Comparison of ENCODE assay signal across 1 cellular context in the genomic region with DNA sequence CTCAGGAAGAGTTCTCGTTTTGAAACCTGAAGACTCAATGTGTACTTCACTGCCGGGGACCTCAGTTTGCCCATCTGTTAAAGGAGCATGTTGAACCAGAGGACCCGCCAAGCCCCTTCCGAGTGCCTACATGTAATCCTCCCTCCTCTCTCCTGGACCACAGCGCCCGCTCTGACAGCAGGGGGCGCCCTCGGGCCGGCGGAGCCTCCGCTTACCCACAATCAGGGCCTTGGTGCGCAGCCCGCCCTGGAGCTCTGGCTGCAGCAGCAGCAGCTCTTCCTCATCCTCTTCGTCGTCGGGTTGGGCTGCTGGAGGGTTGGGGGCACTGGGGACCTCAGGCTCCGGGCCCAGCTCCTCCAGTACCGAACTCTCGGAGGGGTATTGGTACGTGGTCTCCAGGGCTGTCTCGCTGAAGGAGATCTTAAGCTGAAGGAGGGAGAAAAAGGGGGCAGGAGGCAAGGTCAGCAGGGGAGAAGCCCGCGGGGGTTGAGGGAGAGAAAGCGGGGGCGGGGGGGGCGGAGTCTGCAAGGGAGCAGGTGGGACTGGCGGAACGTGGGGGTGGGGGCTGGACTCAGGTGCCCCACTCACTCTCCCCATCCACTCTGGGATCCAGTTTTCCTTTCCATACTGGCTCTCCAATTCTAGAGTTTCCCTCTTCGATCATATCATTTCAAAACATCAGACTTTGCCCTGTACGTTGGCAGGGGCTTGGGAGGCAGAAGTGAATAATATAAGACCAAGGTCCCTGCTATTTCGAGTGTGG.
A peak's percentile ranks its signal among the peaks of the same experiment; 100 is the strongest.
TF ChIP-seq lines count a peak whose summit lies in the region.

No MANE protein-coding gene starts in this region.

TF ChIP-seq in HepG2, 621 proteins besides CTCF, POLR2A, EP300 and RAD21 (continued from another document and continues in another):
- TF ChIP-seq, protein P1, sequence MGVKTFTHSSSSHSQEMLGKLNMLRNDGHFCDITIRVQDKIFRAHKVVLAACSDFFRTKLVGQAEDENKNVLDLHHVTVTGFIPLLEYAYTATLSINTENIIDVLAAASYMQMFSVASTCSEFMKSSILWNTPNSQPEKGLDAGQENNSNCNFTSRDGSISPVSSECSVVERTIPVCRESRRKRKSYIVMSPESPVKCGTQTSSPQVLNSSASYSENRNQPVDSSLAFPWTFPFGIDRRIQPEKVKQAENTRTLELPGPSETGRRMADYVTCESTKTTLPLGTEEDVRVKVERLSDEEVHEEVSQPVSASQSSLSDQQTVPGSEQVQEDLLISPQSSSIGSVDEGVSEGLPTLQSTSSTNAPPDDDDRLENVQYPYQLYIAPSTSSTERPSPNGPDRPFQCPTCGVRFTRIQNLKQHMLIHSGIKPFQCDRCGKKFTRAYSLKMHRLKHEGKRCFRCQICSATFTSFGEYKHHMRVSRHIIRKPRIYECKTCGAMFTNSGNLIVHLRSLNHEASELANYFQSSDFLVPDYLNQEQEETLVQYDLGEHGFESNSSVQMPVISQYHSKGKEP (CRISPR knock-in tag; IDR thresholded peaks at IDR 0.05): no peak
- TF ChIP-seq SRSF9 (IDR thresholded peaks at IDR 0.05; ENCODE audit: borderline replicate concordance, insufficient read depth, low read depth, low read length, poor library complexity, severe bottlenecking): no peak
- 0 out of 2 replicates have a peak, but pooled peaks have one; percentile 48 for TF ChIP-seq ZNF546 (CRISPR knock-in tag; conservative IDR thresholded peaks at IDR 0.05)
- 0 out of 2 replicates have a peak, but pooled peaks have one; percentile 38 for TF ChIP-seq ZC3H13 (CRISPR knock-in tag; IDR thresholded peaks at IDR 0.05)
- 0 out of 2 replicates have a peak, but pooled peaks have one; percentile 36 for TF ChIP-seq ZNF746 (CRISPR knock-in tag; IDR thresholded peaks at IDR 0.05)
- TF ChIP-seq MBNL3 (CRISPR knock-in tag; conservative IDR thresholded peaks at IDR 0.05): no peak
- TF ChIP-seq, protein P2, sequence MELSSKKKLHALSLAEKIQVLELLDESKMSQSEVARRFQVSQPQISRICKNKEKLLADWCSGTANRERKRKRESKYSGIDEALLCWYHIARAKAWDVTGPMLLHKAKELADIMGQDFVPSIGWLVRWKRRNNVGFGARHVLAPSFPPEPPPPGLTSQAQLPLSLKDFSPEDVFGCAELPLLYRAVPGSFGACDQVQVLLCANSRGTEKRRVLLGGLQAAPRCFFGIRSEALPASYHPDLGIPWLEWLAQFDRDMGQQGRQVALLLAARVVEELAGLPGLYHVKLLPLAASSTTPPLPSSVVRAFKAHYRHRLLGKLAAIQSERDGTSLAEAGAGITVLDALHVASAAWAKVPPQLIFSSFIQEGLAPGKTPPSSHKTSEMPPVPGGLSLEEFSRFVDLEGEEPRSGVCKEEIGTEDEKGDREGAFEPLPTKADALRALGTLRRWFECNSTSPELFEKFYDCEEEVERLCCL (CRISPR knock-in tag; IDR thresholded peaks at IDR 0.05; ENCODE audit: borderline replicate concordance): 0 out of 2 replicates have a peak, but pooled peaks have one; percentile 33
- 0 out of 2 replicates have a peak, but pooled peaks have one; percentile 33 for TF ChIP-seq AHR (CRISPR knock-in tag; IDR thresholded peaks at IDR 0.05)
- TF ChIP-seq NR2F2 (IDR thresholded peaks at IDR 0.05; ENCODE audit: borderline replicate concordance, low read depth): no peak; the same call in 1 of the 2 replicates
- TF ChIP-seq, protein P3, sequence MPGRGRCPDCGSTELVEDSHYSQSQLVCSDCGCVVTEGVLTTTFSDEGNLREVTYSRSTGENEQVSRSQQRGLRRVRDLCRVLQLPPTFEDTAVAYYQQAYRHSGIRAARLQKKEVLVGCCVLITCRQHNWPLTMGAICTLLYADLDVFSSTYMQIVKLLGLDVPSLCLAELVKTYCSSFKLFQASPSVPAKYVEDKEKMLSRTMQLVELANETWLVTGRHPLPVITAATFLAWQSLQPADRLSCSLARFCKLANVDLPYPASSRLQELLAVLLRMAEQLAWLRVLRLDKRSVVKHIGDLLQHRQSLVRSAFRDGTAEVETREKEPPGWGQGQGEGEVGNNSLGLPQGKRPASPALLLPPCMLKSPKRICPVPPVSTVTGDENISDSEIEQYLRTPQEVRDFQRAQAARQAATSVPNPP (CRISPR knock-in tag; IDR thresholded peaks at IDR 0.05): peak; percentile 74; the same call in 1 of the 2 replicates
- no peak for TF ChIP-seq GPN1 (CRISPR knock-in tag; IDR thresholded peaks at IDR 0.05; ENCODE audit: borderline replicate concordance)
- TF ChIP-seq, protein P4, sequence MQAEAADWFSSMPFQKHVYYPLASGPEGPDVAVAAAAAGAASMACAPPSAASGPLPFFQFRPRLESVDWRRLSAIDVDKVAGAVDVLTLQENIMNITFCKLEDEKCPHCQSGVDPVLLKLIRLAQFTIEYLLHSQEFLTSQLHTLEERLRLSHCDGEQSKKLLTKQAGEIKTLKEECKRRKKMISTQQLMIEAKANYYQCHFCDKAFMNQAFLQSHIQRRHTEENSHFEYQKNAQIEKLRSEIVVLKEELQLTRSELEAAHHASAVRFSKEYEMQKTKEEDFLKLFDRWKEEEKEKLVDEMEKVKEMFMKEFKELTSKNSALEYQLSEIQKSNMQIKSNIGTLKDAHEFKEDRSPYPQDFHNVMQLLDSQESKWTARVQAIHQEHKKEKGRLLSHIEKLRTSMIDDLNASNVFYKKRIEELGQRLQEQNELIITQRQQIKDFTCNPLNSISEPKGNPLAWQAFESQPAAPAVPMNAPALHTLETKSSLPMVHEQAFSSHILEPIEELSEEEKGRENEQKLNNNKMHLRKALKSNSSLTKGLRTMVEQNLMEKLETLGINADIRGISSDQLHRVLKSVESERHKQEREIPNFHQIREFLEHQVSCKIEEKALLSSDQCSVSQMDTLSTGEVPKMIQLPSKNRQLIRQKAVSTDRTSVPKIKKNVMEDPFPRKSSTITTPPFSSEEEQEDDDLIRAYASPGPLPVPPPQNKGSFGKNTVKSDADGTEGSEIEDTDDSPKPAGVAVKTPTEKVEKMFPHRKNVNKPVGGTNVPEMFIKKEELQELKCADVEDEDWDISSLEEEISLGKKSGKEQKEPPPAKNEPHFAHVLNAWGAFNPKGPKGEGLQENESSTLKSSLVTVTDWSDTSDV (CRISPR knock-in tag; IDR thresholded peaks at IDR 0.05): no peak
- peak; percentile 91 for TF ChIP-seq REPIN1 (CRISPR knock-in tag; IDR thresholded peaks at IDR 0.05; ENCODE audit: borderline replicate concordance, low read depth)
- TF ChIP-seq ZNF773 (CRISPR knock-in tag; IDR thresholded peaks at IDR 0.05; ENCODE audit: borderline replicate concordance): no peak
- TF ChIP-seq ZNF792 (CRISPR knock-in tag; IDR thresholded peaks at IDR 0.05): peak; percentile 42; the same call in 1 of the 2 replicates
- no peak for TF ChIP-seq ZNF33A (CRISPR knock-in tag; IDR thresholded peaks at IDR 0.05; ENCODE audit: borderline replicate concordance)
- TF ChIP-seq, protein P5, sequence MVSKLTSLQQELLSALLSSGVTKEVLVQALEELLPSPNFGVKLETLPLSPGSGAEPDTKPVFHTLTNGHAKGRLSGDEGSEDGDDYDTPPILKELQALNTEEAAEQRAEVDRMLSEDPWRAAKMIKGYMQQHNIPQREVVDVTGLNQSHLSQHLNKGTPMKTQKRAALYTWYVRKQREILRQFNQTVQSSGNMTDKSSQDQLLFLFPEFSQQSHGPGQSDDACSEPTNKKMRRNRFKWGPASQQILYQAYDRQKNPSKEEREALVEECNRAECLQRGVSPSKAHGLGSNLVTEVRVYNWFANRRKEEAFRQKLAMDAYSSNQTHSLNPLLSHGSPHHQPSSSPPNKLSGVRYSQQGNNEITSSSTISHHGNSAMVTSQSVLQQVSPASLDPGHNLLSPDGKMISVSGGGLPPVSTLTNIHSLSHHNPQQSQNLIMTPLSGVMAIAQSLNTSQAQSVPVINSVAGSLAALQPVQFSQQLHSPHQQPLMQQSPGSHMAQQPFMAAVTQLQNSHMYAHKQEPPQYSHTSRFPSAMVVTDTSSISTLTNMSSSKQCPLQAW (CRISPR knock-in tag; IDR thresholded peaks at IDR 0.05): peak; percentile 89
- peak; percentile 89 for TF ChIP-seq SMC3 (IDR thresholded peaks at IDR 0.05; ENCODE audit: low read length)
- TF ChIP-seq ZNF781 (CRISPR knock-in tag; IDR thresholded peaks at IDR 0.05; ENCODE audit: borderline replicate concordance, not compliant biosample characterization): peak; percentile 92
- TF ChIP-seq ZFAT (CRISPR knock-in tag; conservative IDR thresholded peaks at IDR 0.05): no peak
- peak; percentile 99 for TF ChIP-seq STAG1 (CRISPR knock-in tag; IDR thresholded peaks at IDR 0.05)
- peak; percentile 87 for TF ChIP-seq RFXANK (CRISPR knock-in tag; IDR thresholded peaks at IDR 0.05)
- TF ChIP-seq RBM39 (IDR thresholded peaks at IDR 0.05; ENCODE audit: low read depth, low read length, poor library complexity, severe bottlenecking): peak; percentile 87
- TF ChIP-seq DPF2 (CRISPR knock-in tag; IDR thresholded peaks at IDR 0.05; ENCODE audit: borderline replicate concordance, low read depth): no peak
- TF ChIP-seq ATM (IDR thresholded peaks at IDR 0.05; ENCODE audit: borderline replicate concordance): no peak
- TF ChIP-seq ZNF543 (CRISPR knock-in tag; IDR thresholded peaks at IDR 0.05): no peak
- peak; percentile 62; the same call in 1 of the 2 replicates for TF ChIP-seq KMT2B (CRISPR knock-in tag; IDR thresholded peaks at IDR 0.05)
- TF ChIP-seq ZSCAN25 (CRISPR knock-in tag; IDR thresholded peaks at IDR 0.05): peak; percentile 92
- TF ChIP-seq, protein P6, sequence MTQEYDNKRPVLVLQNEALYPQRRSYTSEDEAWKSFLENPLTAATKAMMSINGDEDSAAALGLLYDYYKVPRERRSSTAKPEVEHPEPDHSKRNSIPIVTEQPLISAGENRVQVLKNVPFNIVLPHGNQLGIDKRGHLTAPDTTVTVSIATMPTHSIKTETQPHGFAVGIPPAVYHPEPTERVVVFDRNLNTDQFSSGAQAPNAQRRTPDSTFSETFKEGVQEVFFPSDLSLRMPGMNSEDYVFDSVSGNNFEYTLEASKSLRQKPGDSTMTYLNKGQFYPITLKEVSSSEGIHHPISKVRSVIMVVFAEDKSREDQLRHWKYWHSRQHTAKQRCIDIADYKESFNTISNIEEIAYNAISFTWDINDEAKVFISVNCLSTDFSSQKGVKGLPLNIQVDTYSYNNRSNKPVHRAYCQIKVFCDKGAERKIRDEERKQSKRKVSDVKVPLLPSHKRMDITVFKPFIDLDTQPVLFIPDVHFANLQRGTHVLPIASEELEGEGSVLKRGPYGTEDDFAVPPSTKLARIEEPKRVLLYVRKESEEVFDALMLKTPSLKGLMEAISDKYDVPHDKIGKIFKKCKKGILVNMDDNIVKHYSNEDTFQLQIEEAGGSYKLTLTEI (CRISPR knock-in tag; conservative IDR thresholded peaks at IDR 0.05): no peak
- TF ChIP-seq ZNF788 (CRISPR knock-in tag; IDR thresholded peaks at IDR 0.05; ENCODE audit: borderline replicate concordance): peak; percentile 53; the same call in 1 of the 2 replicates
- TF ChIP-seq, protein P7, sequence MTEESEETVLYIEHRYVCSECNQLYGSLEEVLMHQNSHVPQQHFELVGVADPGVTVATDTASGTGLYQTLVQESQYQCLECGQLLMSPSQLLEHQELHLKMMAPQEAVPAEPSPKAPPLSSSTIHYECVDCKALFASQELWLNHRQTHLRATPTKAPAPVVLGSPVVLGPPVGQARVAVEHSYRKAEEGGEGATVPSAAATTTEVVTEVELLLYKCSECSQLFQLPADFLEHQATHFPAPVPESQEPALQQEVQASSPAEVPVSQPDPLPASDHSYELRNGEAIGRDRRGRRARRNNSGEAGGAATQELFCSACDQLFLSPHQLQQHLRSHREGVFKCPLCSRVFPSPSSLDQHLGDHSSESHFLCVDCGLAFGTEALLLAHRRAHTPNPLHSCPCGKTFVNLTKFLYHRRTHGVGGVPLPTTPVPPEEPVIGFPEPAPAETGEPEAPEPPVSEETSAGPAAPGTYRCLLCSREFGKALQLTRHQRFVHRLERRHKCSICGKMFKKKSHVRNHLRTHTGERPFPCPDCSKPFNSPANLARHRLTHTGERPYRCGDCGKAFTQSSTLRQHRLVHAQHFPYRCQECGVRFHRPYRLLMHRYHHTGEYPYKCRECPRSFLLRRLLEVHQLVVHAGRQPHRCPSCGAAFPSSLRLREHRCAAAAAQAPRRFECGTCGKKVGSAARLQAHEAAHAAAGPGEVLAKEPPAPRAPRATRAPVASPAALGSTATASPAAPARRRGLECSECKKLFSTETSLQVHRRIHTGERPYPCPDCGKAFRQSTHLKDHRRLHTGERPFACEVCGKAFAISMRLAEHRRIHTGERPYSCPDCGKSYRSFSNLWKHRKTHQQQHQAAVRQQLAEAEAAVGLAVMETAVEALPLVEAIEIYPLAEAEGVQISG (CRISPR knock-in tag; IDR thresholded peaks at IDR 0.05): peak; percentile 94
- TF ChIP-seq, protein P8, sequence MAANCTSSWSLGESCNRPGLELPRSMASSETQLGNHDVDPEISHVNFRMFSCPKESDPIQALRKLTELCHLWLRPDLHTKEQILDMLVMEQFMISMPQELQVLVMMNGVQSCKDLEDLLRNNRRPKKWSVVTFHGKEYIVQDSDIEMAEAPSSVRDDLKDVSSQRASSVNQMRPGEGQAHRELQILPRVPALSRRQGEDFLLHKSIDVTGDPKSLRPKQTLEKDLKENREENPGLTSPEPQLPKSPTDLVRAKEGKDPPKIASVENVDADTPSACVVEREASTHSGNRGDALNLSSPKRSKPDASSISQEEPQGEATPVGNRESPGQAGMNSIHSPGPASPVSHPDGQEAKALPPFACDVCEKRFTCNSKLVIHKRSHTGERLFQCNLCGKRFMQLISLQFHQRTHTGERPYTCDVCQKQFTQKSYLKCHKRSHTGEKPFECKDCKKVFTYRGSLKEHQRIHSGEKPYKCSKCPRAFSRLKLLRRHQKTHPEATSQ (CRISPR knock-in tag; IDR thresholded peaks at IDR 0.05; ENCODE audit: borderline replicate concordance): peak; percentile 71; the same call in 1 of the 2 replicates
- TF ChIP-seq ZMYM2 (CRISPR knock-in tag; IDR thresholded peaks at IDR 0.05): no peak; the same call in 1 of the 2 replicates
- TF ChIP-seq RELA (CRISPR knock-in tag; IDR thresholded peaks at IDR 0.05): no peak
- TF ChIP-seq, protein P9, sequence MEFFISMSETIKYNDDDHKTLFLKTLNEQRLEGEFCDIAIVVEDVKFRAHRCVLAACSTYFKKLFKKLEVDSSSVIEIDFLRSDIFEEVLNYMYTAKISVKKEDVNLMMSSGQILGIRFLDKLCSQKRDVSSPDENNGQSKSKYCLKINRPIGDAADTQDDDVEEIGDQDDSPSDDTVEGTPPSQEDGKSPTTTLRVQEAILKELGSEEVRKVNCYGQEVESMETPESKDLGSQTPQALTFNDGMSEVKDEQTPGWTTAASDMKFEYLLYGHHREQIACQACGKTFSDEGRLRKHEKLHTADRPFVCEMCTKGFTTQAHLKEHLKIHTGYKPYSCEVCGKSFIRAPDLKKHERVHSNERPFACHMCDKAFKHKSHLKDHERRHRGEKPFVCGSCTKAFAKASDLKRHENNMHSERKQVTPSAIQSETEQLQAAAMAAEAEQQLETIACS (CRISPR knock-in tag; IDR thresholded peaks at IDR 0.05): no peak
- TF ChIP-seq ZNF619 (CRISPR knock-in tag; IDR thresholded peaks at IDR 0.05): peak; percentile 84; the same call in 1 of the 2 replicates
- no peak for TF ChIP-seq ZNF121 (CRISPR knock-in tag; IDR thresholded peaks at IDR 0.05)
- no peak for TF ChIP-seq GABPA (IDR thresholded peaks at IDR 0.05; ENCODE audit: low read depth, low read length)
- no peak for TF ChIP-seq GABPA (CRISPR knock-in tag; IDR thresholded peaks at IDR 0.05; ENCODE audit: low read depth)
- TF ChIP-seq, protein P10, sequence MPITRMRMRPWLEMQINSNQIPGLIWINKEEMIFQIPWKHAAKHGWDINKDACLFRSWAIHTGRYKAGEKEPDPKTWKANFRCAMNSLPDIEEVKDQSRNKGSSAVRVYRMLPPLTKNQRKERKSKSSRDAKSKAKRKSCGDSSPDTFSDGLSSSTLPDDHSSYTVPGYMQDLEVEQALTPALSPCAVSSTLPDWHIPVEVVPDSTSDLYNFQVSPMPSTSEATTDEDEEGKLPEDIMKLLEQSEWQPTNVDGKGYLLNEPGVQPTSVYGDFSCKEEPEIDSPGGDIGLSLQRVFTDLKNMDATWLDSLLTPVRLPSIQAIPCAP (CRISPR knock-in tag; IDR thresholded peaks at IDR 0.05; ENCODE audit: low read depth): no peak
- no peak for TF ChIP-seq ZNF224 (CRISPR knock-in tag; IDR thresholded peaks at IDR 0.05)
- no peak for TF ChIP-seq ATF1 (CRISPR knock-in tag; IDR thresholded peaks at IDR 0.05)
- peak; percentile 14 for TF ChIP-seq SKI (IDR thresholded peaks at IDR 0.05; ENCODE audit: partially characterized antibody)
